Comparison of ENCODE assay signal across 20 cellular contexts in the genomic region with DNA sequence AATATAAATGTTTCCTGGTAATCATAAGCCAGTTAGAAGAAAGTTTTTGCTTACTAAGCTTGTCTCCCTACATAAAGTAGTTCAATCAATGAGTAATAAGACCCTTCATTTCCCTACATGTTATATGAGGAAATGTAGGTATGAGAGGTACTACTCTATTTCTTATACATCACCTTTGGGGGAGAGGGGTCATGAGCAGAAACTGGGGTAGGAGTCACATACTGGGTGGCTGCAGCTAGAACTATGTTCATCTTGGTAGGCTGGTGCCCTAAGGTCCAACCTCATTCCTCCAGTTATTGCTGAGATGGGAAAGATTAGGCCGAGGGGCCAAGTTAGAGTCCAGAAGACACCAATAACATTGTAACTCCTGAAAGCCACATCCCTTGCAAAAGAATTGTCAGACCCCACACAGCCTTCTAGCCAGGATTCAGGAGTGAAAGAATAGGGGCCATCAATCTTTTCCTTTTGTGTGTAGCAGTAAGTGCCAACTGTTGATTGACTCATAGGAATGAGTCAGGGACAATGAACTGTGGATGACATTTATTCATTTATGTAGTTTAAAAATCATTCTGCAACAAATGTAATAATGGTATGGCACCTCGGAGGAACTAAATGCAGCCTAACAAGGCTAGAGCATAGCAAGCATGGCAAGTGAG. TPM values are rescaled to one million over a fixed set of nuclear protein-coding genes. Genes with fewer than 3 reads are reported as not detected.
DNase-seq lines count a peak whose midpoint lies in the region; ATAC-seq, FAIRE-seq and TF ChIP-seq lines count a peak whose summit lies in the region.
"Had no signal": no experiment of that assay in that cellular context is flagged by ENCODE, and none has a peak within 500 bp of the region (broad histone marks: within the 10 kb centered on the region; RNA-seq: fewer than 3 reads in every experiment).

No MANE protein-coding gene starts in this region.

- no peak for ATAC-seq in left ventricle myocardium superior
- ATAC-seq: heart right ventricle, lower lobe of right lung, sciatic nerve had no signal

- peaks cover 20% of the 10 kb centered on the region for H3K4me1 ChIP-seq in SJSA1 (replicated peaks)
- H3K4me1 ChIP-seq: lower lobe of right lung, stomach, uterus had no signal

- TF ChIP-seq POLR2A in H54 (IDR thresholded peaks at IDR 0.05; ENCODE audit: low read depth, low read length) = no peak

- H3K27me3 ChIP-seq in SJSA1 (replicated peaks) = no peaks in the 10 kb centered on the region
- H3K27me3 ChIP-seq: heart right ventricle, stomach, uterus had no signal

- peak; percentile 77 for FAIRE-seq in H54 (lab: Jason Lieb, UNC)

- intact Hi-C loops in left ventricle myocardium superior (cut with micrococcal nuclease) = no loop called here

- no peaks in the 10 kb centered on the region for H3K9me3 ChIP-seq in SJSA1 (replicated peaks)
- H3K9me3 ChIP-seq: heart right ventricle, lower lobe of right lung, stomach, uterus had no signal

- H3K27ac ChIP-seq in SJSA1 = no peak overlapping the region
- H3K27ac ChIP-seq: heart right ventricle, lower lobe of right lung, SK-N-MC, stomach, uterus had no signal

- H3K36me3 ChIP-seq in SJSA1 = no peaks in the 10 kb centered on the region
- H3K36me3 ChIP-seq: heart right ventricle, lower lobe of right lung, stomach, uterus had no signal

- H3K4me3 ChIP-seq in SJSA1 (no peak overlapping the region), fibroblast of the aortic adventitia (ENCODE audit: low read depth, low read length) (no peak overlapping the region)
- H3K4me3 ChIP-seq: heart right ventricle, lower lobe of right lung, SK-N-MC, stomach, uterus had no signal

- TF ChIP-seq CTCF in fibroblast of the aortic adventitia (IDR thresholded peaks at IDR 0.05; ENCODE audit: insufficient read depth, low read length) = no peak

- DNase-seq in AG08395 (ENCODE audit: low spot score) = peak; percentile 13
- DNase-seq in H54 (ENCODE audit: insufficient read length, low spot score) = no peak
- peak; percentile 57 to 65 for DNase-seq in SJSA1 (ENCODE audit: low read depth in 1 of 2, low spot score in 2 of 2)
- peak; percentile 24 for DNase-seq in fibroblast of the aortic adventitia (ENCODE audit: low read depth)
- DNase-seq in retina = no peak
- no peak for DNase-seq in left ventricle myocardium superior
- no peak for DNase-seq in activated CD8-positive, alpha-beta memory T cell treated with anti-CD3 and anti-CD28 coated beads for 24 hours
- DNase-seq in D341Med (ENCODE audit: low spot score) = no peak
- DNase-seq: activated CD4-positive, CD25-positive, alpha-beta regulatory T cell treated with anti-CD3 and anti-CD28 coated beads, Interleukin-2, amount 50 U/mL, for 72 hours; activated naive CD4-positive, alpha-beta T cell treated with anti-CD3 and anti-CD28 coated beads for 36 hours; erythroblast; heart right ventricle; Karpas-422; lower lobe of right lung; NCI-H1105 treated with DMSO at 0.1 percent for 48 hours; stomach; T1000; uterus had no signal

RNA-seq across cellular contexts. Expression of gene SREK1, which starts 21.6 kb away (rescaled TPM):
- total RNA-seq in SJSA1 (2014; rRNA removed; shearing (Covaris generic)) = 33.7 and 45.0 TPM in 2 replicates
- 90.2 and 91.8 TPM in 2 replicates for total RNA-seq in fibroblast of the aortic adventitia (ENCODE audit: low replicate concordance)
- total RNA-seq in left ventricle myocardium superior = 32.3 TPM

Comparison
In these comparisons a context has a peak if more than half of its experiments do, and no peak if none do; other contexts are left out.
1. DNase-seq: peak in AG08395 (single experiment), SJSA1 (2 of 2) and fibroblast of the aortic adventitia (single experiment); none in H54 (single experiment), retina (single experiment), left ventricle myocardium superior (single experiment), activated CD8-positive, alpha-beta memory T cell treated with anti-CD3 and anti-CD28 coated beads for 24 hours (single experiment) and D341Med (single experiment).